8 cellular contexts compared by ENCODE assay signal in genomic region chr3:187368251-187368733, GRCh38. TPM values are rescaled to one million over a fixed set of nuclear protein-coding genes. Genes with fewer than 3 reads are reported as not detected.
DNase-seq lines count a peak whose midpoint lies in the region; ATAC-seq and TF ChIP-seq lines count a peak whose summit lies in the region.

TSS of gene RTP4 (plus strand) at chr3:187368385. CDS start at chr3:187368442, 57 bp downstream.

- H3K4me3 ChIP-seq in GM12864 (ENCODE audit: low read depth, low read length), result peak within 1 kb of the TSS; percentile 63
- H3K4me3 ChIP-seq in MG63, result peak within 1 kb of the TSS; percentile 37
- peak within 1 kb of the TSS; percentile 44 for H3K4me3 ChIP-seq in fibroblast of mammary gland (ENCODE audit: control insufficient read depth, low read depth, low read length)

- peaks cover 44% of the 10 kb centered on the region for H3K36me3 Mint-ChIP-seq in activated T-cell treated with anti-CD3 and anti-CD28 coated beads, Interleukin-2, amount 50 U/mL, for 24 hours (ENCODE audit: low read depth)

- peak within 1 kb of the TSS; percentile 85 for H3K4me3 Mint-ChIP-seq in activated T-cell treated with anti-CD3 and anti-CD28 coated beads, Interleukin-2, amount 50 U/mL, for 24 hours

- H3K27me3 Mint-ChIP-seq in activated T-cell treated with anti-CD3 and anti-CD28 coated beads, Interleukin-2, amount 50 U/mL, for 24 hours, result no peaks in the 10 kb centered on the region

- TF ChIP-seq CTCF in GM12864 (IDR thresholded peaks at IDR 0.05; ENCODE audit: low read depth, low read length, missing control alignments) (no peak), fibroblast of mammary gland (conservative IDR thresholded peaks at IDR 0.05; ENCODE audit: control insufficient read depth, insufficient read depth, low read depth, low read length) (no peak), omental fat pad (IDR thresholded peaks at IDR 0.05) (no peak)

- H3K9me3 ChIP-seq in MG63, result no peaks in the 10 kb centered on the region

- peaks cover 5% of the 10 kb centered on the region for H3K9me3 Mint-ChIP-seq in activated T-cell treated with anti-CD3 and anti-CD28 coated beads, Interleukin-2, amount 50 U/mL, for 24 hours

- peaks cover 29% of the 10 kb centered on the region for H3K4me1 Mint-ChIP-seq in activated T-cell treated with anti-CD3 and anti-CD28 coated beads, Interleukin-2, amount 50 U/mL, for 24 hours (ENCODE audit: low read depth)

- no peaks in the 10 kb centered on the region for H3K36me3 ChIP-seq in MG63

- H3K27ac Mint-ChIP-seq in activated T-cell treated with anti-CD3 and anti-CD28 coated beads, Interleukin-2, amount 50 U/mL, for 24 hours, result peak within 1 kb of the TSS; percentile 98

- peaks cover 1% of the 10 kb centered on the region for H3K27me3 ChIP-seq in MG63

- peak; percentile 58 for DNase-seq in GM12864 (ENCODE audit: low read depth)
- DNase-seq in MG63, result no peak
- peak; percentile 74 for DNase-seq in activated T-cell treated with anti-CD3 and anti-CD28 coated beads, Interleukin-2, amount 50 U/mL, for 24 hours
- DNase-seq in fibroblast of mammary gland (ENCODE audit: low read depth), result peak; percentile 73
- no peak for DNase-seq in omental fat pad (ENCODE audit: low spot score)
- no peak for DNase-seq in NCI-H69 (lab: John Stamatoyannopoulos, UW)
- DNase-seq in HUDEP-2 (lab: John Stamatoyannopoulos, UW; ENCODE audit: unreplicated experiment in 76 of 76), result no peak

- ATAC-seq in GM21786 (IDR thresholded peaks at IDR 0.05; ENCODE audit: unreplicated experiment) (peak; percentile 95), omental fat pad (ENCODE audit: low FRiP score) (peak; percentile 62)

RNA-seq across cellular contexts. Expression of gene RTP4, which starts in this region (rescaled TPM):
- total RNA-seq in MG63 (2014; rRNA removed; shearing (Covaris generic); ENCODE audit: low replicate concordance), result 0.22 and 1.6 TPM in 2 replicates
- 1 to 10 TPM; 1.1 to 7.4 (median 2.2) TPM for total RNA-seq in omental fat pad

Comparison
In these comparisons a context has a peak if more than half of its experiments do, and no peak if none do; other contexts are left out.
1. DNase-seq: peak in GM12864 (single experiment), activated T-cell treated with anti-CD3 and anti-CD28 coated beads, Interleukin-2, amount 50 U/mL, for 24 hours (single experiment) and fibroblast of mammary gland (single experiment); none in MG63 (single experiment), omental fat pad (single experiment), NCI-H69 (single experiment) and HUDEP-2 (0 of 76).
2. Peak in every context shown above with its lines, with median percentiles within 50 percentile points of each other: H3K4me3 ChIP-seq.